ENCODE assay signal across 13 cellular contexts in genomic region chr9:33880562-33881089, GRCh38.
DNase-seq lines count a peak whose midpoint lies in the region; ATAC-seq and TF ChIP-seq lines count a peak whose summit lies in the region.
"Had no signal": no experiment of that assay in that cellular context is flagged by ENCODE, and none has a peak within 500 bp of the region (broad histone marks: within the 10 kb centered on the region; RNA-seq: fewer than 3 reads in every experiment).

No MANE protein-coding gene starts in this region.

- H3K4me1 ChIP-seq in body of pancreas = peaks cover 62% of the 10 kb centered on the region

- POLR2A ChIA-PET in CD4-positive, alpha-beta T cell (lab: Charles Lee) = no interaction called here
- POLR2A ChIA-PET in GM10248 (lab: Yijun Ruan, JAX) = no interaction called here

- intact Hi-C loops in CD4-positive, alpha-beta T cell (cut with DNase I, micrococcal nuclease) = no loop called here
- intact Hi-C loops in body of pancreas (cut with DNase I) = no loop called here

- no peak for TF ChIP-seq CTCF in CD4-positive, alpha-beta T cell (IDR thresholded peaks at IDR 0.05)
- TF ChIP-seq CTCF in body of pancreas (IDR thresholded peaks at IDR 0.05) (no peak), GM10248 (IDR thresholded peaks at IDR 0.05; ENCODE audit: control extremely low read depth, extremely low read depth, low read depth, missing control alignments) (no peak)

- WGBS in body of pancreas, 2 donors = 71 to 84% methylated on average over 5 of the region's 5 CpGs

- no peaks in the 10 kb centered on the region for H3K9me3 ChIP-seq in CD4-positive, alpha-beta T cell (ENCODE audit: control insufficient read depth, low read length)
- no peaks in the 10 kb centered on the region for H3K9me3 ChIP-seq in body of pancreas

- H3K9me3 Mint-ChIP-seq in CD4-positive, alpha-beta T cell = no peaks in the 10 kb centered on the region
- H3K9me3 Mint-ChIP-seq in activated naive CD8-positive, alpha-beta T cell (ENCODE audit: low read depth) = no peaks in the 10 kb centered on the region
- no peaks in the 10 kb centered on the region for H3K9me3 Mint-ChIP-seq in naive B cell
- H3K9me3 Mint-ChIP-seq: type B pancreatic cell had no signal

- TF ChIP-seq POLR2A in body of pancreas (IDR thresholded peaks at IDR 0.05) = no peak

- no peaks in the 10 kb centered on the region for H3K36me3 Mint-ChIP-seq in CD4-positive, alpha-beta T cell (ENCODE audit: low read depth)
- peaks cover 2% of the 10 kb centered on the region for H3K36me3 Mint-ChIP-seq in activated naive CD8-positive, alpha-beta T cell
- no peaks in the 10 kb centered on the region for H3K36me3 Mint-ChIP-seq in naive B cell
- H3K36me3 Mint-ChIP-seq: type B pancreatic cell had no signal

- H3K27me3 Mint-ChIP-seq in CD4-positive, alpha-beta T cell = no peaks in the 10 kb centered on the region
- no peaks in the 10 kb centered on the region for H3K27me3 Mint-ChIP-seq in activated naive CD8-positive, alpha-beta T cell
- H3K27me3 Mint-ChIP-seq in naive B cell = no peaks in the 10 kb centered on the region
- H3K27me3 Mint-ChIP-seq: type B pancreatic cell had no signal

- CTCF ChIA-PET in CD4-positive, alpha-beta T cell (lab: Charles Lee) = no interaction called here
- CTCF ChIA-PET in GM10248 (lab: Yijun Ruan, JAX) = interaction anchor here (1.0 kb wide), 1 partner anchor 102 kb away, joined by 4 read pairs; no protein-coding TSS in a partner anchor

- DNase-seq in CD4-positive, alpha-beta T cell = no peak
- DNase-seq in Daoy (ENCODE audit: low read depth) (peak; percentile 28), naive B cell (no peak), body of pancreas (no peak), GM10248 (ENCODE audit: extremely low spot score) (no peak)
- DNase-seq: activated effector memory CD4-positive, alpha-beta T cell treated with anti-CD3 and anti-CD28 coated beads, Interleukin-2, amount 50 U/mL, for 16 hours; foreskin melanocyte; NCI-H2029 treated with DMSO at 0.1 percent for 48 hours; NCI-H774; stimulated activated CD4-positive, alpha-beta T cell treated with anti-CD3 and anti-CD28 coated beads, Interleukin-1b, Interleukin-23, amount 100 ng/mL, for 48 hours had no signal

- H3K4me1 Mint-ChIP-seq in CD4-positive, alpha-beta T cell (ENCODE audit: low read depth) = peaks cover 64% of the 10 kb centered on the region
- peaks cover 57% of the 10 kb centered on the region for H3K4me1 Mint-ChIP-seq in activated naive CD8-positive, alpha-beta T cell (ENCODE audit: low read depth)
- H3K4me1 Mint-ChIP-seq in naive B cell = peaks cover 35 to 52% (median 37%) of the 10 kb centered on the region in 3 donors

- H3K4me3 Mint-ChIP-seq in CD4-positive, alpha-beta T cell = no peak overlapping the region
- H3K4me3 Mint-ChIP-seq in activated naive CD8-positive, alpha-beta T cell = peak overlapping the region; percentile 50
- no peak overlapping the region for H3K4me3 Mint-ChIP-seq in naive B cell
- H3K4me3 Mint-ChIP-seq: type B pancreatic cell had no signal

- ATAC-seq in CD4-positive, alpha-beta T cell (ENCODE audit: poor library complexity) = no peak
- no peak for ATAC-seq in naive B cell (ENCODE audit: low read depth in 2 of 2)
- no peak for ATAC-seq in HG03045 (IDR thresholded peaks at IDR 0.05; ENCODE audit: unreplicated experiment)
- no peak for ATAC-seq in body of pancreas

- H3K27ac ChIP-seq in CD4-positive, alpha-beta T cell (ENCODE audit: low read depth, low read length) = no peak overlapping the region
- H3K27ac ChIP-seq in body of pancreas = no peak overlapping the region

- H3K4me3 ChIP-seq in body of pancreas = no peak overlapping the region

- H3K36me3 ChIP-seq in body of pancreas (replicated peaks in 1 of 2; ENCODE audit: insufficient read depth in 1 of 2, low read depth in 2 of 2) = no peaks in the 10 kb centered on the region

- H3K27ac Mint-ChIP-seq in CD4-positive, alpha-beta T cell = peak overlapping the region; percentile 28
- H3K27ac Mint-ChIP-seq in activated naive CD8-positive, alpha-beta T cell = peak overlapping the region; percentile 94
- peak overlapping the region in 4 of 6 donors; percentile 25 to 84 (median 54) for H3K27ac Mint-ChIP-seq in naive B cell

- H3K27me3 ChIP-seq in CD4-positive, alpha-beta T cell (ENCODE audit: control insufficient read depth, insufficient read depth, low read length) = no peaks in the 10 kb centered on the region
- H3K27me3 ChIP-seq in body of pancreas = no peaks in the 10 kb centered on the region

Comparison
In these comparisons a context has a peak if more than half of its experiments do, and no peak if none do; other contexts are left out.
1. H3K27ac Mint-ChIP-seq: peak in every context shown above with its lines; median percentile 94 in activated naive CD8-positive, alpha-beta T cell; 54 in naive B cell; 28 in CD4-positive, alpha-beta T cell.